8 cellular contexts compared by ENCODE assay signal in genomic region chr18:61582205-61582710, GRCh38.
DNase-seq lines count a peak whose midpoint lies in the region; ATAC-seq and TF ChIP-seq lines count a peak whose summit lies in the region.

No MANE protein-coding gene starts in this region.

- H3F3A ChIP-seq in SK-N-SH (replicated peaks; ENCODE audit: insufficient read depth): no peaks in the 10 kb centered on the region

- no peaks in the 10 kb centered on the region for H3K9me2 ChIP-seq in SK-N-SH

- CTCF ChIA-PET in SK-N-SH (lab: Yijun Ruan, JAX): interaction anchor here (0.6 to 6.2 kb wide), 73 partner anchors 9 to 1693 kb away, joined by 3 to 87 read pairs (median 4); partner anchors contain the start of gene RNF152
- CTCF ChIA-PET in HEK293T (lab: Yijun Ruan, JAX): interaction anchor here (0.6 to 1.4 kb wide), 5 partner anchors 10 to 549 kb away, joined by 3 to 5 read pairs (median 4); no protein-coding TSS in a partner anchor

- DNase-seq in DND-41 (no peak), SK-N-SH (no peak), heart right ventricle (peak; percentile 45 to 59), psoas muscle (no peak), CD1c-positive myeloid dendritic cell (ENCODE audit: extremely low spot score) (no peak), dermis blood vessel endothelial cell (no peak), HEK293T (ENCODE audit: extremely low spot score) (no peak), C1 segment of cervical spinal cord (lab: John Stamatoyannopoulos, UW) (no peak)

- TF ChIP-seq CTCF in DND-41 (IDR thresholded peaks at IDR 0.05; ENCODE audit: borderline replicate concordance, extremely low read depth, low read length, poor library complexity, severe bottlenecking) (no peak), SK-N-SH (IDR thresholded peaks at IDR 0.05) (no peak; the same call in 1 of the 2 replicates), heart right ventricle (IDR thresholded peaks at IDR 0.05) (peak in 6 of 9 donors; percentile 3 to 35 (median 16)), psoas muscle (IDR thresholded peaks at IDR 0.05) (no peak)

- H3K4me3 ChIP-seq in DND-41 (ENCODE audit: low read depth in 1 of 2, low read length in 2 of 2): no peak overlapping the region
- H3K4me3 ChIP-seq in SK-N-SH (ENCODE audit: low read depth in 2 of 2, low read length in 1 of 2): peak overlapping the region; percentile 35 to 47; a peak in 3 of 4 replicates
- peak overlapping the region; percentile 26 to 66 (median 49) for H3K4me3 ChIP-seq in heart right ventricle
- H3K4me3 ChIP-seq in psoas muscle: peak overlapping the region; percentile 52

- 62% methylated on average over 15 of the region's 15 CpGs for WGBS in SK-N-SH (ENCODE audit: low lambda C conversion rate)
- WGBS in heart right ventricle, 2 donors: 19 to 21% methylated on average over 15 of the region's 15 CpGs
- 15 to 19% (median 18%) methylated on average over 15 of the region's 15 CpGs for WGBS in psoas muscle, 3 donors

- no peak overlapping the region for H3K9ac ChIP-seq in DND-41 (ENCODE audit: low read depth, low read length)
- no peak overlapping the region for H3K9ac ChIP-seq in SK-N-SH

- H3K36me3 ChIP-seq in DND-41 (ENCODE audit: insufficient read depth, low read length) (no peaks in the 10 kb centered on the region), SK-N-SH (replicated peaks in 1 of 2; ENCODE audit: control insufficient read depth in 1 of 2, insufficient read depth in 2 of 2, low read length in 1 of 2) (no peaks in the 10 kb centered on the region), heart right ventricle (no peaks in the 10 kb centered on the region), psoas muscle (ENCODE audit: insufficient read depth in 1 of 2, low read depth in 1 of 2) (no peaks in the 10 kb centered on the region)

- H3K4me1 ChIP-seq in DND-41 (ENCODE audit: insufficient read depth, low read length): peaks cover 12% of the 10 kb centered on the region; the same call in 1 of the 2 replicates
- H3K4me1 ChIP-seq in SK-N-SH (ENCODE audit: control insufficient read depth in 1 of 2, insufficient read depth in 2 of 2, low read depth in 1 of 2, low read length in 1 of 2): peaks cover 0 to 4% of the 10 kb centered on the region in 2 experiments; a peak in 2 of 4 replicates
- peaks cover 0 to 53% (median 25%) of the 10 kb centered on the region in 9 donors for H3K4me1 ChIP-seq in heart right ventricle
- no peaks in the 10 kb centered on the region for H3K4me1 ChIP-seq in psoas muscle

- TF ChIP-seq EP300 in SK-N-SH (IDR thresholded peaks at IDR 0.05; ENCODE audit: borderline replicate concordance in 1 of 2, low read depth in 1 of 2, low read length in 1 of 2): no peak

- no peaks in the 10 kb centered on the region for H3K79me2 ChIP-seq in DND-41 (ENCODE audit: insufficient read depth, low read length)
- H3K79me2 ChIP-seq in SK-N-SH (ENCODE audit: insufficient read depth): no peaks in the 10 kb centered on the region

- H3K27me3 ChIP-seq in DND-41 (ENCODE audit: insufficient read depth, low read length, poor library complexity): no peaks in the 10 kb centered on the region
- H3K27me3 ChIP-seq in SK-N-SH (ENCODE audit: insufficient read depth): no peaks in the 10 kb centered on the region
- peaks cover 0 to 6% (median 0%) of the 10 kb centered on the region in 7 donors for H3K27me3 ChIP-seq in heart right ventricle
- H3K27me3 ChIP-seq in psoas muscle (ENCODE audit: insufficient read depth in 3 of 3, low read length in 2 of 3): peaks cover 0 to 2% (median 0%) of the 10 kb centered on the region in 3 donors

- H4K20me1 ChIP-seq in DND-41 (ENCODE audit: insufficient read depth, low read length) (no peaks in the 10 kb centered on the region), SK-N-SH (ENCODE audit: insufficient read depth) (no peaks in the 10 kb centered on the region)

- H3K9me3 ChIP-seq in DND-41 (ENCODE audit: insufficient read depth, low read length, severe bottlenecking) (no peaks in the 10 kb centered on the region), SK-N-SH (no peaks in the 10 kb centered on the region), heart right ventricle (no peaks in the 10 kb centered on the region), psoas muscle (no peaks in the 10 kb centered on the region)

- ATAC-seq in DND-41 (ENCODE audit: insufficient read depth, low read depth) (no peak), heart right ventricle (peak; percentile 61 to 80 (median 74)), psoas muscle (peak in 2 of 4 donors; percentile 64 to 65)

- intact Hi-C loops in heart right ventricle (cut with DNase I) (loop anchor here in 7 of 10 donors (2.0 to 10.0 kb wide), 12 partner anchors 23 to 553 kb away; partner anchors contain the start of gene RNF152 (in 3 of the 7)), psoas muscle (cut with DNase I) (loop anchor here (5.0 to 10.0 kb wide), 3 partner anchors 310 to 553 kb away; partner anchors contain the start of gene RNF152 (in 1 of the 2))

- no peak for TF ChIP-seq RAD21 in SK-N-SH (IDR thresholded peaks at IDR 0.05; ENCODE audit: low read length)

- H3K4me2 ChIP-seq in DND-41 (ENCODE audit: insufficient read depth, low read length) (0 out of 2 replicates have a peak overlapping the region, but pooled peaks have one; percentile 14), SK-N-SH (peak overlapping the region; percentile 48)

- POLR2A ChIA-PET in SK-N-SH (lab: Yijun Ruan, JAX): no interaction called here
- POLR2A ChIA-PET in HEK293T (lab: Yijun Ruan, JAX): no interaction called here

- H3K27ac ChIP-seq in DND-41 (ENCODE audit: low read length) (no peak overlapping the region), SK-N-SH (ENCODE audit: low read depth in 2 of 2, low read length in 1 of 2) (no peak overlapping the region), heart right ventricle (peak overlapping the region; percentile 24 to 77 (median 66)), psoas muscle (no peak overlapping the region)

- no peak overlapping the region for H2AFZ ChIP-seq in DND-41 (ENCODE audit: low read depth, low read length)
- H2AFZ ChIP-seq in SK-N-SH (ENCODE audit: low read depth): peak overlapping the region; percentile 90

TF ChIP-seq in SK-N-SH, 30 proteins besides CTCF, POLR2A, EP300 and RAD21:
- no peak for TF ChIP-seq SIN3A (IDR thresholded peaks at IDR 0.05; ENCODE audit: borderline replicate concordance, low read depth, low read length)
- 0 out of 2 replicates have a peak, but pooled peaks have one; percentile 1 for TF ChIP-seq TCF12 (IDR thresholded peaks at IDR 0.05)
TF ChIP-seq in SK-N-SH: peak in this region for 1.

TF ChIP-seq in HEK293T, 16 proteins besides CTCF, POLR2A, EP300 and RAD21:
- TF ChIP-seq NFRKB (IDR thresholded peaks at IDR 0.05): no peak

Comparison
In these comparisons a context has a peak if more than half of its experiments do, and no peak if none do; other contexts are left out.
1. DNase-seq: peak in heart right ventricle (2 of 2); none in DND-41 (single experiment), SK-N-SH (single experiment), psoas muscle (0 of 2), CD1c-positive myeloid dendritic cell (single experiment), dermis blood vessel endothelial cell (single experiment), HEK293T (single experiment) and C1 segment of cervical spinal cord (0 of 14).
2. H3K27ac ChIP-seq: peak in heart right ventricle (10 of 10); none in DND-41 (single experiment), SK-N-SH (0 of 2) and psoas muscle (single experiment).
3. H3K4me3 ChIP-seq: peak in SK-N-SH (2 of 2), heart right ventricle (10 of 10) and psoas muscle (single experiment); none in DND-41 (0 of 2).
4. CTCF ChIP-seq: peak in heart right ventricle (6 of 9); none in DND-41 (single experiment), SK-N-SH (single experiment) and psoas muscle (single experiment).